Comparison of ENCODE assay signal across 1 cellular context in the genomic region with DNA sequence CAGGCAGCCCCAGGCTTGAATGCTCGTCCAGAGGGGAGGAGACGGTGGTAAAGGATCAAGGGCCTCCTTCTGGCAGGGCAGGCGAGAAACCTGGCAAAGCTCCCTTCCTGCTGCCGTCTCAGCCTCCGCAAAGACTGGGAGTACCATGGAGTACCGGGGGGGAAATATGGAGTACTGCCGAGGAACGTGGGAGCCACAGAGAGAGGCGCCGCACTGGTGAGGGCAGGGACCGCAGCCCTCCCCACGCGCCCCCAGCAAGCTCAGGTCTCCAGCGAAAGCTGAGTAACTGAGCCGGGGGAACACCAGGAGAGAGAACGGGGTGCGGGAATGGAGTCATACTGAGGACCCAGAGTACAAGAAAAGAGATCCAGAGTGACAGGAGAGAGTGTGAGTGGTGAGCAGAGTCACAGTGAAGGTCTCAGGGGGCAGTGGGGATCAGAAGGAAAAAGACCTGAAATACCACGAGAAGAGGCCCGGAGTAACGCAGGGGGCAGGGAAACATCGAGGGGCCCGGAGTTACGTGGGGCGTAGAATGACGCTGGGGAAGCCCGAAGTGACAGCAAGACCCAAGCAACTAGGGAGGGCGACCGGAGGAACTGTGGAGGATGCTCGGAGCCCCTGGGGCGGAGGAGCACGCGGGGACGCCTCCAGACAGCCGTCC.
TF ChIP-seq lines count a peak whose summit lies in the region.

No MANE protein-coding gene starts in this region.

TF ChIP-seq in HEK293, 187 proteins besides CTCF, POLR2A, EP300 and RAD21 (continued from another document and continues in another):
- TF ChIP-seq, protein P1, sequence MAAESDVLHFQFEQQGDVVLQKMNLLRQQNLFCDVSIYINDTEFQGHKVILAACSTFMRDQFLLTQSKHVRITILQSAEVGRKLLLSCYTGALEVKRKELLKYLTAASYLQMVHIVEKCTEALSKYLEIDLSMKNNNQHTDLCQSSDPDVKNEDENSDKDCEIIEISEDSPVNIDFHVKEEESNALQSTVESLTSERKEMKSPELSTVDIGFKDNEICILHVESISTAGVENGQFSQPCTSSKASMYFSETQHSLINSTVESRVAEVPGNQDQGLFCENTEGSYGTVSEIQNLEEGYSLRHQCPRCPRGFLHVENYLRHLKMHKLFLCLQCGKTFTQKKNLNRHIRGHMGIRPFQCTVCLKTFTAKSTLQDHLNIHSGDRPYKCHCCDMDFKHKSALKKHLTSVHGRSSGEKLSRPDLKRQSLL (tag by site-specific recombination; IDR thresholded peaks at IDR 0.05) = no peak
- TF ChIP-seq ZNF830 (tag by site-specific recombination; IDR thresholded peaks at IDR 0.05; ENCODE audit: low read depth) (no peak), ZNF16 (tag by site-specific recombination; IDR thresholded peaks at IDR 0.05; ENCODE audit: low read depth) (peak; percentile 92), ZNF248 (tag by site-specific recombination; IDR thresholded peaks at IDR 0.05) (no peak), ZBTB17 (tag by site-specific recombination; IDR thresholded peaks at IDR 0.05) (peak; percentile 71), ZNF202 (tag by site-specific recombination; IDR thresholded peaks at IDR 0.05; ENCODE audit: borderline replicate concordance) (no peak), ZNF274 (IDR thresholded peaks at IDR 0.05; ENCODE audit: low read length) (no peak), ZNF274 (tag by site-specific recombination; IDR thresholded peaks at IDR 0.05; ENCODE audit: borderline replicate concordance) (no peak), OSR2 (tag by site-specific recombination; IDR thresholded peaks at IDR 0.05) (no peak), ZNF785 (tag by site-specific recombination; IDR thresholded peaks at IDR 0.05) (no peak), ZFP37 (tag by site-specific recombination; IDR thresholded peaks at IDR 0.05) (no peak), ZNF560 (tag by site-specific recombination; IDR thresholded peaks at IDR 0.05; ENCODE audit: borderline replicate concordance) (no peak), PRDM1 (tag by site-specific recombination; IDR thresholded peaks at IDR 0.05) (0 out of 2 replicates have a peak, but pooled peaks have one; percentile 12), ZIC2 (tag by site-specific recombination; IDR thresholded peaks at IDR 0.05) (peak; percentile 38; the same call in 1 of the 2 replicates), ZNF549 (tag by site-specific recombination; IDR thresholded peaks at IDR 0.05) (no peak), ZNF626 (tag by site-specific recombination; IDR thresholded peaks at IDR 0.05) (no peak), ZXDB (tag by site-specific recombination; IDR thresholded peaks at IDR 0.05) (peak; percentile 60; the same call in 1 of the 2 replicates), ZNF19 (tag by site-specific recombination; IDR thresholded peaks at IDR 0.05; ENCODE audit: low read depth) (no peak), ZBTB8A (tag by site-specific recombination; IDR thresholded peaks at IDR 0.05) (peak; percentile 69), YY1 (tag by site-specific recombination; IDR thresholded peaks at IDR 0.05) (no peak), OVOL3 (tag by site-specific recombination; IDR thresholded peaks at IDR 0.05) (no peak), ZNF223 (tag by site-specific recombination; IDR thresholded peaks at IDR 0.05) (no peak), ZBTB48 (tag by site-specific recombination; IDR thresholded peaks at IDR 0.05) (0 out of 2 replicates have a peak, but pooled peaks have one; percentile 42), ZNF747 (tag by site-specific recombination; IDR thresholded peaks at IDR 0.05) (no peak), ZNF112 (tag by site-specific recombination; IDR thresholded peaks at IDR 0.05) (no peak), YY2 (tag by site-specific recombination; IDR thresholded peaks at IDR 0.05) (no peak), ZNF335 (tag by site-specific recombination; conservative IDR thresholded peaks at IDR 0.05) (peak; percentile 87), WT1 (tag by site-specific recombination; IDR thresholded peaks at IDR 0.05) (no peak), ZNF561 (tag by site-specific recombination; IDR thresholded peaks at IDR 0.05; ENCODE audit: borderline replicate concordance) (no peak), ZEB2 (tag by site-specific recombination; IDR thresholded peaks at IDR 0.05) (0 out of 2 replicates have a peak, but pooled peaks have one; percentile 55), ZNF571 (tag by site-specific recombination; IDR thresholded peaks at IDR 0.05) (no peak), ZBTB20 (tag by site-specific recombination; IDR thresholded peaks at IDR 0.05) (peak; percentile 64; the same call in 1 of the 2 replicates), ZNF600 (tag by site-specific recombination; IDR thresholded peaks at IDR 0.05) (peak; percentile 36), ZFHX2 (tag by site-specific recombination; conservative IDR thresholded peaks at IDR 0.05) (peak; percentile 34)
- TF ChIP-seq, protein P2, sequence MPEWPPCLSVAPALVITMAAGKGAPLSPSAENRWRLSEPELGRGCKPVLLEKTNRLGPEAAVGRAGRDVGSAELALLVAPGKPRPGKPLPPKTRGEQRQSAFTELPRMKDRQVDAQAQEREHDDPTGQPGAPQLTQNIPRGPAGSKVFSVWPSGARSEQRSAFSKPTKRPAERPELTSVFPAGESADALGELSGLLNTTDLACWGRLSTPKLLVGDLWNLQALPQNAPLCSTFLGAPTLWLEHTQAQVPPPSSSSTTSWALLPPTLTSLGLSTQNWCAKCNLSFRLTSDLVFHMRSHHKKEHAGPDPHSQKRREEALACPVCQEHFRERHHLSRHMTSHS (tag by site-specific recombination; IDR thresholded peaks at IDR 0.05) = no peak
- TF ChIP-seq, protein P3, sequence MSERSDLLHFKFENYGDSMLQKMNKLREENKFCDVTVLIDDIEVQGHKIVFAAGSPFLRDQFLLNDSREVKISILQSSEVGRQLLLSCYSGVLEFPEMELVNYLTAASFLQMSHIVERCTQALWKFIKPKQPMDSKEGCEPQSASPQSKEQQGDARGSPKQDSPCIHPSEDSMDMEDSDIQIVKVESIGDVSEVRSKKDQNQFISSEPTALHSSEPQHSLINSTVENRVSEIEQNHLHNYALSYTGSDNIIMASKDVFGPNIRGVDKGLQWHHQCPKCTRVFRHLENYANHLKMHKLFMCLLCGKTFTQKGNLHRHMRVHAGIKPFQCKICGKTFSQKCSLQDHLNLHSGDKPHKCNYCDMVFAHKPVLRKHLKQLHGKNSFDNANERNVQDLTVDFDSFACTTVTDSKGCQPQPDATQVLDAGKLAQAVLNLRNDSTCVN (tag by site-specific recombination; optimal IDR thresholded peaks at IDR 0.05) = no peak
- TF ChIP-seq, protein P4, sequence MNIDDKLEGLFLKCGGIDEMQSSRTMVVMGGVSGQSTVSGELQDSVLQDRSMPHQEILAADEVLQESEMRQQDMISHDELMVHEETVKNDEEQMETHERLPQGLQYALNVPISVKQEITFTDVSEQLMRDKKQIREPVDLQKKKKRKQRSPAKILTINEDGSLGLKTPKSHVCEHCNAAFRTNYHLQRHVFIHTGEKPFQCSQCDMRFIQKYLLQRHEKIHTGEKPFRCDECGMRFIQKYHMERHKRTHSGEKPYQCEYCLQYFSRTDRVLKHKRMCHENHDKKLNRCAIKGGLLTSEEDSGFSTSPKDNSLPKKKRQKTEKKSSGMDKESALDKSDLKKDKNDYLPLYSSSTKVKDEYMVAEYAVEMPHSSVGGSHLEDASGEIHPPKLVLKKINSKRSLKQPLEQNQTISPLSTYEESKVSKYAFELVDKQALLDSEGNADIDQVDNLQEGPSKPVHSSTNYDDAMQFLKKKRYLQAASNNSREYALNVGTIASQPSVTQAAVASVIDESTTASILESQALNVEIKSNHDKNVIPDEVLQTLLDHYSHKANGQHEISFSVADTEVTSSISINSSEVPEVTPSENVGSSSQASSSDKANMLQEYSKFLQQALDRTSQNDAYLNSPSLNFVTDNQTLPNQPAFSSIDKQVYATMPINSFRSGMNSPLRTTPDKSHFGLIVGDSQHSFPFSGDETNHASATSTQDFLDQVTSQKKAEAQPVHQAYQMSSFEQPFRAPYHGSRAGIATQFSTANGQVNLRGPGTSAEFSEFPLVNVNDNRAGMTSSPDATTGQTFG (tag by site-specific recombination; IDR thresholded peaks at IDR 0.05; ENCODE audit: borderline replicate concordance) = no peak
- TF ChIP-seq, protein P5, sequence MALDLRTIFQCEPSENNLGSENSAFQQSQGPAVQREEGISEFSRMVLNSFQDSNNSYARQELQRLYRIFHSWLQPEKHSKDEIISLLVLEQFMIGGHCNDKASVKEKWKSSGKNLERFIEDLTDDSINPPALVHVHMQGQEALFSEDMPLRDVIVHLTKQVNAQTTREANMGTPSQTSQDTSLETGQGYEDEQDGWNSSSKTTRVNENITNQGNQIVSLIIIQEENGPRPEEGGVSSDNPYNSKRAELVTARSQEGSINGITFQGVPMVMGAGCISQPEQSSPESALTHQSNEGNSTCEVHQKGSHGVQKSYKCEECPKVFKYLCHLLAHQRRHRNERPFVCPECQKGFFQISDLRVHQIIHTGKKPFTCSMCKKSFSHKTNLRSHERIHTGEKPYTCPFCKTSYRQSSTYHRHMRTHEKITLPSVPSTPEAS (tag by site-specific recombination; IDR thresholded peaks at IDR 0.05) = no peak
- TF ChIP-seq, protein P6, sequence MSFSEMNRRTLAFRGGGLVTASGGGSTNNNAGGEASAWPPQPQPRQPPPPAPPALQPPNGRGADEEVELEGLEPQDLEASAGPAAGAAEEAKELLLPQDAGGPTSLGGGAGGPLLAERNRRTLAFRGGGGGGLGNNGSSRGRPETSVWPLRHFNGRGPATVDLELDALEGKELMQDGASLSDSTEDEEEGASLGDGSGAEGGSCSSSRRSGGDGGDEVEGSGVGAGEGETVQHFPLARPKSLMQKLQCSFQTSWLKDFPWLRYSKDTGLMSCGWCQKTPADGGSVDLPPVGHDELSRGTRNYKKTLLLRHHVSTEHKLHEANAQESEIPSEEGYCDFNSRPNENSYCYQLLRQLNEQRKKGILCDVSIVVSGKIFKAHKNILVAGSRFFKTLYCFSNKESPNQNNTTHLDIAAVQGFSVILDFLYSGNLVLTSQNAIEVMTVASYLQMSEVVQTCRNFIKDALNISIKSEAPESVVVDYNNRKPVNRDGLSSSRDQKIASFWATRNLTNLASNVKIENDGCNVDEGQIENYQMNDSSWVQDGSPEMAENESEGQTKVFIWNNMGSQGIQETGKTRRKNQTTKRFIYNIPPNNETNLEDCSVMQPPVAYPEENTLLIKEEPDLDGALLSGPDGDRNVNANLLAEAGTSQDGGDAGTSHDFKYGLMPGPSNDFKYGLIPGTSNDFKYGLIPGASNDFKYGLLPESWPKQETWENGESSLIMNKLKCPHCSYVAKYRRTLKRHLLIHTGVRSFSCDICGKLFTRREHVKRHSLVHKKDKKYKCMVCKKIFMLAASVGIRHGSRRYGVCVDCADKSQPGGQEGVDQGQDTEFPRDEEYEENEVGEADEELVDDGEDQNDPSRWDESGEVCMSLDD (tag by site-specific recombination; IDR thresholded peaks at IDR 0.05) = peak; percentile 68; the same call in 1 of the 2 replicates
- TF ChIP-seq, protein P7, sequence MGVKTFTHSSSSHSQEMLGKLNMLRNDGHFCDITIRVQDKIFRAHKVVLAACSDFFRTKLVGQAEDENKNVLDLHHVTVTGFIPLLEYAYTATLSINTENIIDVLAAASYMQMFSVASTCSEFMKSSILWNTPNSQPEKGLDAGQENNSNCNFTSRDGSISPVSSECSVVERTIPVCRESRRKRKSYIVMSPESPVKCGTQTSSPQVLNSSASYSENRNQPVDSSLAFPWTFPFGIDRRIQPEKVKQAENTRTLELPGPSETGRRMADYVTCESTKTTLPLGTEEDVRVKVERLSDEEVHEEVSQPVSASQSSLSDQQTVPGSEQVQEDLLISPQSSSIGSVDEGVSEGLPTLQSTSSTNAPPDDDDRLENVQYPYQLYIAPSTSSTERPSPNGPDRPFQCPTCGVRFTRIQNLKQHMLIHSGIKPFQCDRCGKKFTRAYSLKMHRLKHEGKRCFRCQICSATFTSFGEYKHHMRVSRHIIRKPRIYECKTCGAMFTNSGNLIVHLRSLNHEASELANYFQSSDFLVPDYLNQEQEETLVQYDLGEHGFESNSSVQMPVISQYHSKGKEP (tag by site-specific recombination; IDR thresholded peaks at IDR 0.05) = no peak
- TF ChIP-seq, protein P8, sequence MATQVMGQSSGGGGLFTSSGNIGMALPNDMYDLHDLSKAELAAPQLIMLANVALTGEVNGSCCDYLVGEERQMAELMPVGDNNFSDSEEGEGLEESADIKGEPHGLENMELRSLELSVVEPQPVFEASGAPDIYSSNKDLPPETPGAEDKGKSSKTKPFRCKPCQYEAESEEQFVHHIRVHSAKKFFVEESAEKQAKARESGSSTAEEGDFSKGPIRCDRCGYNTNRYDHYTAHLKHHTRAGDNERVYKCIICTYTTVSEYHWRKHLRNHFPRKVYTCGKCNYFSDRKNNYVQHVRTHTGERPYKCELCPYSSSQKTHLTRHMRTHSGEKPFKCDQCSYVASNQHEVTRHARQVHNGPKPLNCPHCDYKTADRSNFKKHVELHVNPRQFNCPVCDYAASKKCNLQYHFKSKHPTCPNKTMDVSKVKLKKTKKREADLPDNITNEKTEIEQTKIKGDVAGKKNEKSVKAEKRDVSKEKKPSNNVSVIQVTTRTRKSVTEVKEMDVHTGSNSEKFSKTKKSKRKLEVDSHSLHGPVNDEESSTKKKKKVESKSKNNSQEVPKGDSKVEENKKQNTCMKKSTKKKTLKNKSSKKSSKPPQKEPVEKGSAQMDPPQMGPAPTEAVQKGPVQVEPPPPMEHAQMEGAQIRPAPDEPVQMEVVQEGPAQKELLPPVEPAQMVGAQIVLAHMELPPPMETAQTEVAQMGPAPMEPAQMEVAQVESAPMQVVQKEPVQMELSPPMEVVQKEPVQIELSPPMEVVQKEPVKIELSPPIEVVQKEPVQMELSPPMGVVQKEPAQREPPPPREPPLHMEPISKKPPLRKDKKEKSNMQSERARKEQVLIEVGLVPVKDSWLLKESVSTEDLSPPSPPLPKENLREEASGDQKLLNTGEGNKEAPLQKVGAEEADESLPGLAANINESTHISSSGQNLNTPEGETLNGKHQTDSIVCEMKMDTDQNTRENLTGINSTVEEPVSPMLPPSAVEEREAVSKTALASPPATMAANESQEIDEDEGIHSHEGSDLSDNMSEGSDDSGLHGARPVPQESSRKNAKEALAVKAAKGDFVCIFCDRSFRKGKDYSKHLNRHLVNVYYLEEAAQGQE (tag by site-specific recombination; IDR thresholded peaks at IDR 0.05) = no peak
- TF ChIP-seq, protein P9, sequence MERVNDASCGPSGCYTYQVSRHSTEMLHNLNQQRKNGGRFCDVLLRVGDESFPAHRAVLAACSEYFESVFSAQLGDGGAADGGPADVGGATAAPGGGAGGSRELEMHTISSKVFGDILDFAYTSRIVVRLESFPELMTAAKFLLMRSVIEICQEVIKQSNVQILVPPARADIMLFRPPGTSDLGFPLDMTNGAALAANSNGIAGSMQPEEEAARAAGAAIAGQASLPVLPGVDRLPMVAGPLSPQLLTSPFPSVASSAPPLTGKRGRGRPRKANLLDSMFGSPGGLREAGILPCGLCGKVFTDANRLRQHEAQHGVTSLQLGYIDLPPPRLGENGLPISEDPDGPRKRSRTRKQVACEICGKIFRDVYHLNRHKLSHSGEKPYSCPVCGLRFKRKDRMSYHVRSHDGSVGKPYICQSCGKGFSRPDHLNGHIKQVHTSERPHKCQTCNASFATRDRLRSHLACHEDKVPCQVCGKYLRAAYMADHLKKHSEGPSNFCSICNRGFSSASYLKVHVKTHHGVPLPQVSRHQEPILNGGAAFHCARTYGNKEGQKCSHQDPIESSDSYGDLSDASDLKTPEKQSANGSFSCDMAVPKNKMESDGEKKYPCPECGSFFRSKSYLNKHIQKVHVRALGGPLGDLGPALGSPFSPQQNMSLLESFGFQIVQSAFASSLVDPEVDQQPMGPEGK (tag by site-specific recombination; IDR thresholded peaks at IDR 0.05) = peak; percentile 76
